In genomic region chr12:122099856-122100255, GRCh38 we compare ENCODE assay signal across 10 cellular contexts. TPM values are rescaled to one million over a fixed set of nuclear protein-coding genes. Genes with fewer than 3 reads are reported as not detected.
DNase-seq lines count a peak whose midpoint lies in the region; ATAC-seq lines count a peak whose summit lies in the region.
"Had no signal": no experiment of that assay in that cellular context is flagged by ENCODE, and none has a peak within 500 bp of the region (broad histone marks: within the 10 kb centered on the region; RNA-seq: fewer than 3 reads in every experiment).

No MANE protein-coding gene starts in this region.

- ATAC-seq in activated CD4-positive, alpha-beta T cell treated with anti-CD3 and anti-CD28 coated beads for 36 hours: peak; percentile 37
- peak; percentile 39 for ATAC-seq in stimulated activated naive CD8-positive, alpha-beta T cell treated with anti-CD3 and anti-CD28 coated beads, Interleukin-15, amount 100 ng/mL, for 72 hours
- ATAC-seq in GM18867 (IDR thresholded peaks at IDR 0.05; ENCODE audit: unreplicated experiment) (no peak), HG03457 (IDR thresholded peaks at IDR 0.05; ENCODE audit: unreplicated experiment) (no peak), HG03442 (IDR thresholded peaks at IDR 0.05; ENCODE audit: unreplicated experiment) (no peak)

- DNase-seq in activated CD4-positive, alpha-beta T cell treated with anti-CD3 and anti-CD28 coated beads for 36 hours: no peak
- no peak for DNase-seq in activated CD4-positive, alpha-beta T cell treated with anti-CD3 and anti-CD28 coated beads for 48 hours
- peak; percentile 24 for DNase-seq in OCI-M1 (lab: John Stamatoyannopoulos, UW)
- no peak for DNase-seq in effector memory CD4-positive, alpha-beta T cell
- no peak for DNase-seq in stimulated activated naive CD8-positive, alpha-beta T cell treated with anti-CD3 and anti-CD28 coated beads, Interleukin-15, amount 100 ng/mL, for 72 hours
- DNase-seq: NCI-H1436; stimulated activated CD4-positive, alpha-beta T cell treated with anti-CD3 and anti-CD28 coated beads, Interleukin-15, amount 100 ng/mL, for 24 hours had no signal

- H3K27ac Mint-ChIP-seq in activated CD4-positive, alpha-beta T cell treated with anti-CD3 and anti-CD28 coated beads for 36 hours: peak overlapping the region; percentile 53
- peak overlapping the region in 1 of 2 donors; percentile 72 for H3K27ac Mint-ChIP-seq in stimulated activated naive CD8-positive, alpha-beta T cell treated with anti-CD3 and anti-CD28 coated beads, Interleukin-15, amount 100 ng/mL, for 72 hours

- peaks cover 76% of the 10 kb centered on the region for H3K4me1 Mint-ChIP-seq in activated CD4-positive, alpha-beta T cell treated with anti-CD3 and anti-CD28 coated beads for 36 hours
- peaks cover 78% of the 10 kb centered on the region for H3K4me1 Mint-ChIP-seq in stimulated activated naive CD8-positive, alpha-beta T cell treated with anti-CD3 and anti-CD28 coated beads, Interleukin-15, amount 100 ng/mL, for 72 hours

- H3K4me3 Mint-ChIP-seq in activated CD4-positive, alpha-beta T cell treated with anti-CD3 and anti-CD28 coated beads for 36 hours: no peak overlapping the region
- peak overlapping the region; percentile 36 to 78 for H3K4me3 Mint-ChIP-seq in stimulated activated naive CD8-positive, alpha-beta T cell treated with anti-CD3 and anti-CD28 coated beads, Interleukin-15, amount 100 ng/mL, for 72 hours

- no peaks in the 10 kb centered on the region for H3K9me3 ChIP-seq in effector memory CD4-positive, alpha-beta T cell (ENCODE audit: control insufficient read depth, low read length)

- H3K27me3 ChIP-seq in effector memory CD4-positive, alpha-beta T cell (replicated peaks; ENCODE audit: control insufficient read depth, insufficient read depth, low read length, poor library complexity, severe bottlenecking): no peaks in the 10 kb centered on the region

- H3K9me3 Mint-ChIP-seq in activated CD4-positive, alpha-beta T cell treated with anti-CD3 and anti-CD28 coated beads for 36 hours (ENCODE audit: low read depth): no peaks in the 10 kb centered on the region
- no peaks in the 10 kb centered on the region for H3K9me3 Mint-ChIP-seq in stimulated activated naive CD8-positive, alpha-beta T cell treated with anti-CD3 and anti-CD28 coated beads, Interleukin-15, amount 100 ng/mL, for 72 hours

- H3K27me3 Mint-ChIP-seq in activated CD4-positive, alpha-beta T cell treated with anti-CD3 and anti-CD28 coated beads for 36 hours: no peaks in the 10 kb centered on the region
- H3K27me3 Mint-ChIP-seq in stimulated activated naive CD8-positive, alpha-beta T cell treated with anti-CD3 and anti-CD28 coated beads, Interleukin-15, amount 100 ng/mL, for 72 hours: no peaks in the 10 kb centered on the region

- CTCF ChIA-PET in activated CD4-positive, alpha-beta T cell treated with anti-CD3 and anti-CD28 coated beads for 36 hours (lab: Charles Lee): interaction anchor here (1.2 to 1.8 kb wide), 4 partner anchors 11 to 45 kb away, joined by 4 to 6 read pairs (median 5); no protein-coding TSS in a partner anchor

- POLR2A ChIA-PET in activated CD4-positive, alpha-beta T cell treated with anti-CD3 and anti-CD28 coated beads for 36 hours (lab: Charles Lee): interaction anchor here (0.7 to 0.8 kb wide), 2 partner anchors 19 to 94 kb away, joined by 3 to 5 read pairs; no protein-coding TSS in a partner anchor

- peaks cover 33% of the 10 kb centered on the region for H3K4me1 ChIP-seq in effector memory CD4-positive, alpha-beta T cell (ENCODE audit: control insufficient read depth, insufficient read depth, low read length, poor library complexity, severe bottlenecking)

- intact Hi-C loops in activated CD4-positive, alpha-beta T cell treated with anti-CD3 and anti-CD28 coated beads for 36 hours (cut with DNase I, micrococcal nuclease): loop anchor here (10.0 kb wide), 2 partner anchors 185 to 625 kb away; partner anchors contain the start of gene CFAP251 (in 1 of the 2)

- peaks cover 7% of the 10 kb centered on the region for H3K36me3 Mint-ChIP-seq in activated CD4-positive, alpha-beta T cell treated with anti-CD3 and anti-CD28 coated beads for 36 hours (ENCODE audit: low read depth)

- H3K4me3 ChIP-seq in effector memory CD4-positive, alpha-beta T cell (ENCODE audit: insufficient read depth, low read depth, low read length, poor library complexity, severe bottlenecking): no peak overlapping the region

- no peaks in the 10 kb centered on the region for H3K36me3 ChIP-seq in effector memory CD4-positive, alpha-beta T cell (ENCODE audit: control insufficient read depth, insufficient read depth, low read length)

- peak overlapping the region; percentile 1 for H3K27ac ChIP-seq in effector memory CD4-positive, alpha-beta T cell (ENCODE audit: insufficient read depth, low read length, poor library complexity, severe bottlenecking)

RNA-seq across cellular contexts. Expression of gene MLXIP, which starts 21.3 kb away (rescaled TPM):
- total RNA-seq in activated CD4-positive, alpha-beta T cell treated with anti-CD3 and anti-CD28 coated beads for 36 hours: 10 to 100 TPM; 17.7 to 26.4 TPM

Comparison
In these comparisons a context has a peak if more than half of its experiments do, and no peak if none do; other contexts are left out.
1. ATAC-seq: peak in activated CD4-positive, alpha-beta T cell treated with anti-CD3 and anti-CD28 coated beads for 36 hours (single experiment) and stimulated activated naive CD8-positive, alpha-beta T cell treated with anti-CD3 and anti-CD28 coated beads, Interleukin-15, amount 100 ng/mL, for 72 hours (single experiment); none in GM18867 (single experiment), HG03457 (single experiment) and HG03442 (single experiment).